In genomic region chrX:72128881-72129280, GRCh38 we compare ENCODE assay signal across 1 cellular context.
TF ChIP-seq lines count a peak whose summit lies in the region.

No MANE protein-coding gene starts in this region.

TF ChIP-seq in endothelial cell of umbilical vein, 7 proteins besides CTCF, POLR2A, EP300 and RAD21:
- TF ChIP-seq MAX (IDR thresholded peaks at IDR 0.05; ENCODE audit: insufficient read depth, insufficient read length) (no peak), GATA2 (IDR thresholded peaks at IDR 0.05; ENCODE audit: insufficient read depth, insufficient read length, low read depth, low read length) (no peak), MYC (IDR thresholded peaks at IDR 0.05; ENCODE audit: low read depth, low read length) (no peak)
